26 cellular contexts compared by ENCODE assay signal in genomic region chr5:15577132-15577531, GRCh38.
DNase-seq lines count a peak whose midpoint lies in the region; ATAC-seq and TF ChIP-seq lines count a peak whose summit lies in the region.
"Had no signal": no experiment of that assay in that cellular context is flagged by ENCODE, and none has a peak within 500 bp of the region (broad histone marks: within the 10 kb centered on the region; RNA-seq: fewer than 3 reads in every experiment).

No MANE protein-coding gene starts in this region.

- WGBS in heart right ventricle, 2 donors, result 30 to 41% methylated on average over 10 of the region's 10 CpGs

- ATAC-seq in heart right ventricle (peak; percentile 37 to 87 (median 80)), left colon (no peak), esophagus mucosa (no peak)
- ATAC-seq: activated CD4-positive, alpha-beta T cell treated with anti-CD3 and anti-CD28 coated beads for 36 hours; activated CD8-positive, alpha-beta T cell treated with anti-CD3 and anti-CD28 coated beads for 36 hours; gastrocnemius medialis; stimulated activated memory B cell treated with anti-CD40 and anti-IgM and Interleukin-4, amounts not matched to agents 10 μg/mL and 1 μg/mL and 100 μg/mL, for 72 hours; upper lobe of right lung had no signal

- H3K9ac ChIP-seq in adipocyte (ENCODE audit: low read length), result no peak overlapping the region
- H3K9ac ChIP-seq: GM23248 had no signal

- no peaks in the 10 kb centered on the region for H3K27me3 ChIP-seq in BE2C
- no peaks in the 10 kb centered on the region for H3K27me3 ChIP-seq in adipocyte (replicated peaks; ENCODE audit: control insufficient read depth, insufficient read depth, low read length)
- H3K27me3 ChIP-seq in heart right ventricle, result no peaks in the 10 kb centered on the region
- H3K27me3 ChIP-seq: gastrocnemius medialis, upper lobe of right lung had no signal

- H3K4me1 ChIP-seq in BE2C (peaks cover 47% of the 10 kb centered on the region), adipocyte (ENCODE audit: control insufficient read depth, insufficient read depth, low read length) (peaks cover 25% of the 10 kb centered on the region), heart right ventricle (peaks cover 0 to 64% (median 37%) of the 10 kb centered on the region in 9 donors)
- H3K4me1 ChIP-seq: prostate gland had no signal

- TF ChIP-seq CTCF in BE2C (IDR thresholded peaks at IDR 0.05; ENCODE audit: low read depth, low read length) (no peak), heart right ventricle (IDR thresholded peaks at IDR 0.05) (no peak)

- intact Hi-C loops in heart right ventricle (cut with DNase I), result no loop called here
- intact Hi-C loops in left colon (cut with DNase I, micrococcal nuclease), result no loop called here

- H3K9me3 ChIP-seq in BE2C (no peaks in the 10 kb centered on the region), adipocyte (ENCODE audit: control insufficient read depth, low read length) (no peaks in the 10 kb centered on the region), heart right ventricle (no peaks in the 10 kb centered on the region)
- H3K9me3 ChIP-seq: gastrocnemius medialis, prostate gland, upper lobe of right lung had no signal

- DNase-seq in BE2C (peak; percentile 62), adipocyte (ENCODE audit: low read depth) (peak; percentile 29), heart right ventricle (peak in 1 of 2 donors; percentile 36), lung microvascular endothelial cell (ENCODE audit: low read depth in 2 of 2) (peak; percentile 25 to 64), left colon (no peak), NAMALWA (ENCODE audit: low spot score) (no peak)
- no peak for DNase-seq in stimulated activated CD4-positive, alpha-beta T cell treated with anti-CD3 and anti-CD28 coated beads, Interleukin-2, amount 100 ng/mL, for 24 hours
- DNase-seq: activated CD4-positive, alpha-beta T cell treated with anti-CD3 and anti-CD28 coated beads for 36 hours; activated CD8-positive, alpha-beta memory T cell treated with anti-CD3 and anti-CD28 coated beads, Interleukin-2, amount 50 U/mL, for 48 hours; activated CD8-positive, alpha-beta T cell treated with anti-CD3 and anti-CD28 coated beads for 36 hours; activated naive CD4-positive, alpha-beta T cell treated with anti-CD3 and anti-CD28 coated beads, Interleukin-2, amount 10 ng/mL, durations not matched to agents 7 days and 5 days; amniotic stem cell; Calu3; DMS79; gastrocnemius medialis; GF-D8; GM23248; hippocampal formation; NCI-H1092; NCI-H1694; NCI-H446; occipital lobe; upper lobe of right lung had no signal

- peak overlapping the region in 9 of 10 donors; percentile 17 to 76 (median 58) for H3K27ac ChIP-seq in heart right ventricle
- H3K27ac ChIP-seq: gastrocnemius medialis, GM23248, prostate gland, upper lobe of right lung had no signal

- H3K4me3 ChIP-seq in BE2C (ENCODE audit: low read depth, low read length) (peak overlapping the region; percentile 37), adipocyte (ENCODE audit: low read length) (no peak overlapping the region), heart right ventricle (peak overlapping the region in 2 of 10 donors; percentile 4 to 10)
- H3K4me3 ChIP-seq: gastrocnemius medialis, GM23248, prostate gland, upper lobe of right lung had no signal

- H3K36me3 ChIP-seq in BE2C (no peaks in the 10 kb centered on the region), adipocyte (ENCODE audit: control insufficient read depth, insufficient read depth, low read length, severe bottlenecking) (no peaks in the 10 kb centered on the region), heart right ventricle (peaks cover 0 to 18% (median 0%) of the 10 kb centered on the region in 9 donors)
- H3K36me3 ChIP-seq: gastrocnemius medialis, prostate gland, upper lobe of right lung had no signal

Comparison
In these comparisons a context has a peak if more than half of its experiments do, and no peak if none do; other contexts are left out.
1. DNase-seq: peak in BE2C (single experiment), adipocyte (single experiment) and lung microvascular endothelial cell (2 of 2); none in left colon (0 of 2), stimulated activated CD4-positive, alpha-beta T cell treated with anti-CD3 and anti-CD28 coated beads, Interleukin-2, amount 100 ng/mL, for 24 hours (0 of 2) and NAMALWA (single experiment).
2. ATAC-seq: peak in heart right ventricle (8 of 8); none in left colon (single experiment) and esophagus mucosa (single experiment).